ENCODE assay signal across 16 cellular contexts in the genomic region with DNA sequence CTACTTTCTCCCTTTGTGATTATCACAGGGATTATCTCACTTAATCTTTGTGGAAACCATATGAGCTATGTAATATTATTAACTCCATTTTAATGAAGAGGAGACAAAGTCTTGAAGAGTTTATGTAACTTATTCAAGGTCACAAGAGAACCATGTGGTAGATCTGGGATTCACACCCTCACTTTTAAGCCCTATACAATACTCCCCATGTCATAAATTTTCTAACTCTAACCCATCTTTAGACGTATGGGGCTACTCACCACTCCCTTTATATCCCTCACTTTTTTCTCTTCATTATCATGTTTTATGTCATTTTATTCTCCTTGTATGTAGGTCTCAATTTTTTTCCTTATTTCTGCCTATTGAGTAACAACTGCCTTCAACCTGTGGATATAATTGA.
"Had no signal": no experiment of that assay in that cellular context is flagged by ENCODE, and none has a peak within 500 bp of the region (broad histone marks: within the 10 kb centered on the region; RNA-seq: fewer than 3 reads in every experiment).

No MANE protein-coding gene starts in this region.

- H3K9me3 Mint-ChIP-seq: activated B cell treated with CpG ODN at 0.5 μM for 24 hours had no signal

- H3K4me3 Mint-ChIP-seq: activated B cell treated with CpG ODN at 0.5 μM for 24 hours, endodermal cell had no signal

- H3K27me3 Mint-ChIP-seq: naive thymus-derived CD4-positive, alpha-beta T cell had no signal

- DNase-seq: activated B cell treated with CpG ODN at 0.5 μM for 24 hours; activated CD8-positive, alpha-beta memory T cell treated with anti-CD3 and anti-CD28 coated beads, Interleukin-2, amount 50 U/mL, for 4 hours; activated effector memory CD4-positive, alpha-beta T cell treated with Interleukin-2 at 50 U/mL for 16 hours; aorta; brain microvascular endothelial cell; central memory CD4-positive, alpha-beta T cell; colonic mucosa; endodermal cell; left colon; mesendoderm; ovary; psoas muscle; right cardiac atrium; stimulated activated CD4-positive, alpha-beta T cell treated with anti-CD3 and anti-CD28 coated beads, Interleukin-2, amount 100 ng/mL, for 24 hours; upper lobe of left lung had no signal

- ATAC-seq: left colon; naive thymus-derived CD4-positive, alpha-beta T cell; psoas muscle; right cardiac atrium had no signal

- H3K27ac Mint-ChIP-seq: activated B cell treated with CpG ODN at 0.5 μM for 24 hours, endodermal cell had no signal
